Comparison of ENCODE assay signal across 8 cellular contexts in the genomic region with DNA sequence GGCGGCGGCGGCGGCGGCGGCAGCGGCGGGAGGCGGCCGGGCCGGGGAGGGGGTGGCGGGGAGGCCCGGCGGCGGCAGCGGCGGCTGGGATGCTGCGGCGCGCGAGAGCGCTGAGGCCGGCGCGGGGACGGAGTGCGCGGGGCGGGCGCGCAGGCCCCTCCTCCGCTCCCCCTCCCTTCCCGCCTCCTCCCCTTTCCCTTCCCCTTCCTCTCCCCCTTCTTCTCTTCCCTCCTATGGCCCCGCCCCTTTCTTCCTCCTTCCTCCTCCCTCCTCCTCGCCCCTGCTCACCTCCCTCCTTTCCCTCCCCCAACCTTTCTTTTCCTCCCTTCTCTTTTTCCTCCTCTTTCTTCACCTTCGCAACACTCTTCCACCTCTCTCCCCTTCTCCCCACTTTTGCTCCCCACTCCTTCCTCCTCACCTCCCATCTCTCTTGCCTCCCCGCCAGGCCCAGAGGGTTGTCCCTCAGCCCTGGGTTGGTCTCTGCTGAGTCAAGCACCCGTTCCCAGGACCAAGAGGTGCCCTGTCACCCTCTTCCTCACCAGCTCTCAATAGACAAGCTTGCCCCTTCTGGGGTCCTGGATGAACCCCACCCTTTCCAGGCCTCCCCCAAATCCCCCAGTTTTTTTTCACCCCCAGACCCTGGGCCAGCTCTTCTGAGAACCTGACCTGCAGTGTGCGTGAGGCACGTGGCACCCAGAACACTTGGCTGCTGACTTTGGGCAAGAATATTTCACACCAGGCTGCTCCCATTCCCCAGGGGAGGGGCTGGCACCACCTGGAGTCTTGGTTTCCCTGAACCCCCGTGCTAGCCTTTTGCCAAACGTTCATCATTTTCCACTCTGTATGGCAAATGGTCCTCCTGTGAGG. TPM values are rescaled to one million over a fixed set of nuclear protein-coding genes. Genes with fewer than 3 reads are reported as not detected.
DNase-seq lines count a peak whose midpoint lies in the region; ATAC-seq and TF ChIP-seq lines count a peak whose summit lies in the region.

A gene with protein sequence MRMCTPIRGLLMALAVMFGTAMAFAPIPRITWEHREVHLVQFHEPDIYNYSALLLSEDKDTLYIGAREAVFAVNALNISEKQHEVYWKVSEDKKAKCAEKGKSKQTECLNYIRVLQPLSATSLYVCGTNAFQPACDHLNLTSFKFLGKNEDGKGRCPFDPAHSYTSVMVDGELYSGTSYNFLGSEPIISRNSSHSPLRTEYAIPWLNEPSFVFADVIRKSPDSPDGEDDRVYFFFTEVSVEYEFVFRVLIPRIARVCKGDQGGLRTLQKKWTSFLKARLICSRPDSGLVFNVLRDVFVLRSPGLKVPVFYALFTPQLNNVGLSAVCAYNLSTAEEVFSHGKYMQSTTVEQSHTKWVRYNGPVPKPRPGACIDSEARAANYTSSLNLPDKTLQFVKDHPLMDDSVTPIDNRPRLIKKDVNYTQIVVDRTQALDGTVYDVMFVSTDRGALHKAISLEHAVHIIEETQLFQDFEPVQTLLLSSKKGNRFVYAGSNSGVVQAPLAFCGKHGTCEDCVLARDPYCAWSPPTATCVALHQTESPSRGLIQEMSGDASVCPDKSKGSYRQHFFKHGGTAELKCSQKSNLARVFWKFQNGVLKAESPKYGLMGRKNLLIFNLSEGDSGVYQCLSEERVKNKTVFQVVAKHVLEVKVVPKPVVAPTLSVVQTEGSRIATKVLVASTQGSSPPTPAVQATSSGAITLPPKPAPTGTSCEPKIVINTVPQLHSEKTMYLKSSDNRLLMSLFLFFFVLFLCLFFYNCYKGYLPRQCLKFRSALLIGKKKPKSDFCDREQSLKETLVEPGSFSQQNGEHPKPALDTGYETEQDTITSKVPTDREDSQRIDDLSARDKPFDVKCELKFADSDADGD (minus strand): TSS at position 136 of the 867 bp plus-strand sequence. CDS start 92,657 bp downstream, outside the sequence.

- peaks cover 79% of the 10 kb centered on the region for H3K4me1 Mint-ChIP-seq in activated naive CD8-positive, alpha-beta T cell treated with anti-CD3 and anti-CD28 coated beads, Interleukin-2, amount 50 U/mL, for 24 hours

- H3K79me1 ChIP-seq in trophoblast cell (ENCODE audit: low read length) = peaks cover 6% of the 10 kb centered on the region

- H4K91ac ChIP-seq in trophoblast cell (ENCODE audit: low read depth, low read length) = peak within 1 kb of the TSS; percentile 85

- peak within 1 kb of the TSS; percentile 30 for H2AK5ac ChIP-seq in trophoblast cell (ENCODE audit: low read length)

- peak within 1 kb of the TSS; percentile 67 for H3K18ac ChIP-seq in trophoblast cell (ENCODE audit: low read length)

- H3K27me3 ChIP-seq in HUES6 (ENCODE audit: control insufficient read depth, insufficient read depth, low read length) (no peaks in the 10 kb centered on the region; the same call in 1 of the 2 replicates), Peyer's patch (no peaks in the 10 kb centered on the region), trophoblast cell (ENCODE audit: insufficient read depth, low read length) (no peaks in the 10 kb centered on the region)

- TF ChIP-seq CTCF in AG09319 (IDR thresholded peaks at IDR 0.05; ENCODE audit: low read depth, low read length) (no peak), Peyer's patch (IDR thresholded peaks at IDR 0.05) (no peak)

- peak within 1 kb of the TSS; percentile 57 for H2AFZ ChIP-seq in trophoblast cell (ENCODE audit: insufficient read depth, low read length, poor library complexity)

- no peaks in the 10 kb centered on the region for H3K79me2 ChIP-seq in trophoblast cell (ENCODE audit: control insufficient read depth, insufficient read depth, low read length, poor library complexity)

- H3K4me2 ChIP-seq in trophoblast cell (ENCODE audit: low read length) = peak within 1 kb of the TSS; percentile 92

- intact Hi-C loops in left cardiac atrium (cut with DNase I) = no loop called here

- H4K12ac ChIP-seq in trophoblast cell (ENCODE audit: low read depth, low read length) = peak within 1 kb of the TSS; percentile 28

- H2BK5ac ChIP-seq in trophoblast cell (ENCODE audit: low read depth, low read length, poor library complexity) = no peak within 1 kb of the TSS

- no peaks in the 10 kb centered on the region for H3K27me3 Mint-ChIP-seq in activated naive CD8-positive, alpha-beta T cell treated with anti-CD3 and anti-CD28 coated beads, Interleukin-2, amount 50 U/mL, for 24 hours

- H3K9ac ChIP-seq in HUES6 (ENCODE audit: low read length) (peak within 1 kb of the TSS; percentile 34), trophoblast cell (ENCODE audit: low read length) (no peak within 1 kb of the TSS)

- ATAC-seq in GM18868 (IDR thresholded peaks at IDR 0.05; ENCODE audit: unreplicated experiment) (peak; percentile 56), left cardiac atrium (peak; percentile 82 to 85)
- peak; percentile 21 for ATAC-seq in activated naive CD8-positive, alpha-beta T cell treated with anti-CD3 and anti-CD28 coated beads, Interleukin-2, amount 50 U/mL, for 24 hours

- peak within 1 kb of the TSS; percentile 96 for H3K4me3 Mint-ChIP-seq in activated naive CD8-positive, alpha-beta T cell treated with anti-CD3 and anti-CD28 coated beads, Interleukin-2, amount 50 U/mL, for 24 hours

- no peak for TF ChIP-seq POLR2A in Peyer's patch (IDR thresholded peaks at IDR 0.05)

- no peaks in the 10 kb centered on the region for H3K9me3 Mint-ChIP-seq in activated naive CD8-positive, alpha-beta T cell treated with anti-CD3 and anti-CD28 coated beads, Interleukin-2, amount 50 U/mL, for 24 hours

- 96% methylated on average over 1 of the region's 42 CpGs for WGBS in trophoblast cell (ENCODE audit: extremely low coverage, insufficient coverage, insufficient read length)

- H3K4me1 ChIP-seq in HUES6 (ENCODE audit: control insufficient read depth, insufficient read depth, low read length) (peaks cover 53% of the 10 kb centered on the region), Peyer's patch (peaks cover 0 to 35% (median 24%) of the 10 kb centered on the region in 4 donors), trophoblast cell (ENCODE audit: control insufficient read depth in 1 of 2, insufficient read depth in 2 of 2, low read length in 2 of 2) (peaks cover 18 to 32% of the 10 kb centered on the region in 2 experiments)

- H3K9me3 ChIP-seq in HUES6 (ENCODE audit: control insufficient read depth, insufficient read depth, low read depth, low read length) (no peaks in the 10 kb centered on the region), Peyer's patch (no peaks in the 10 kb centered on the region), trophoblast cell (ENCODE audit: insufficient read depth, low read depth, low read length) (peaks cover under 1% of the 10 kb centered on the region)

- H3K36me3 ChIP-seq in HUES6 (ENCODE audit: control insufficient read depth, insufficient read depth, low read length) = no peaks in the 10 kb centered on the region
- H3K36me3 ChIP-seq in Peyer's patch = no peaks in the 10 kb centered on the region
- no peaks in the 10 kb centered on the region for H3K36me3 ChIP-seq in trophoblast cell (ENCODE audit: control insufficient read depth in 1 of 2, insufficient read depth in 2 of 2, low read length in 2 of 2)

- peak within 1 kb of the TSS; percentile 94 for H4K8ac ChIP-seq in trophoblast cell (ENCODE audit: low read depth, low read length)

- H3K36me3 Mint-ChIP-seq in activated naive CD8-positive, alpha-beta T cell treated with anti-CD3 and anti-CD28 coated beads, Interleukin-2, amount 50 U/mL, for 24 hours (ENCODE audit: low read depth) = peaks cover 18% of the 10 kb centered on the region

- peak within 1 kb of the TSS; percentile 52 for H2BK120ac ChIP-seq in trophoblast cell (ENCODE audit: insufficient read depth, low read length, poor library complexity)

- peak within 1 kb of the TSS; percentile 77 for H3K14ac ChIP-seq in trophoblast cell (ENCODE audit: low read length)

- H2BK12ac ChIP-seq in trophoblast cell (ENCODE audit: low read length) = peak within 1 kb of the TSS; percentile 25

- DNase-seq in AG09319 (ENCODE audit: extremely low read depth, low read depth) = peak; percentile 43
- peak; percentile 71 to 92 (median 90) for DNase-seq in Peyer's patch
- DNase-seq in activated naive CD8-positive, alpha-beta T cell treated with anti-CD3 and anti-CD28 coated beads, Interleukin-2, amount 50 U/mL, for 24 hours = peak; percentile 81
- DNase-seq in left cardiac atrium = peak; percentile 77
- DNase-seq in trophoblast cell = peak; percentile 15 to 56
- no peak for DNase-seq in hepatic stellate cell (ENCODE audit: low spot score)

- H3K27ac ChIP-seq in HUES6 (ENCODE audit: low read depth, low read length) (0 out of 2 replicates have a peak within 1 kb of the TSS, but pooled peaks have one; percentile 52), Peyer's patch (peak within 1 kb of the TSS; percentile 81 to 92 (median 86)), trophoblast cell (ENCODE audit: low read depth, low read length) (no peak within 1 kb of the TSS)

- H3K23ac ChIP-seq in trophoblast cell (ENCODE audit: low read length) = no peak within 1 kb of the TSS

- H3K4ac ChIP-seq in trophoblast cell (ENCODE audit: low read depth, low read length) = peak within 1 kb of the TSS; percentile 31

- peak within 1 kb of the TSS; percentile 93 for H3K27ac Mint-ChIP-seq in activated naive CD8-positive, alpha-beta T cell treated with anti-CD3 and anti-CD28 coated beads, Interleukin-2, amount 50 U/mL, for 24 hours

- H3K4me3 ChIP-seq in HUES6 (ENCODE audit: low read depth, low read length) = peak within 1 kb of the TSS; percentile 59
- peak within 1 kb of the TSS; percentile 76 to 98 (median 86) for H3K4me3 ChIP-seq in Peyer's patch
- peak within 1 kb of the TSS; percentile 74 for H3K4me3 ChIP-seq in trophoblast cell (ENCODE audit: low read depth, low read length)

RNA-seq across cellular contexts. Expression of the gene that starts here (rescaled TPM):
- 100 to 1,000 TPM in 1 of 4 donors, 10 to 100 TPM in 3; 24.3 to 124 (median 30.0) TPM for total RNA-seq in Peyer's patch
- total RNA-seq in left cardiac atrium = 10 to 100 TPM; 17.5 to 22.4 TPM
- 6.3 and 6.5 TPM in 2 replicates for polyA plus RNA-seq in trophoblast cell (2013)

Comparison
In these comparisons a context has a peak if more than half of its experiments do, and no peak if none do; other contexts are left out.
1. ATAC-seq: peak in every context shown above with its lines; median percentile 84 in left cardiac atrium; 56 in GM18868; 21 in activated naive CD8-positive, alpha-beta T cell treated with anti-CD3 and anti-CD28 coated beads, Interleukin-2, amount 50 U/mL, for 24 hours.